ENCODE assay signal across 29 cellular contexts in genomic region chr2:217383620-217384019, GRCh38.
DNase-seq lines count a peak whose midpoint lies in the region; ATAC-seq and TF ChIP-seq lines count a peak whose summit lies in the region.
"Had no signal": no experiment of that assay in that cellular context is flagged by ENCODE, and none has a peak within 500 bp of the region (broad histone marks: within the 10 kb centered on the region; RNA-seq: fewer than 3 reads in every experiment).

No MANE protein-coding gene starts in this region.

- no peak for TF ChIP-seq POLR2A in adrenal gland (IDR thresholded peaks at IDR 0.05)

- H3K4me1 ChIP-seq in heart right ventricle (peaks cover 0 to 27% (median 4%) of the 10 kb centered on the region in 9 donors), right atrium auricular region (peaks cover 0 to 17% of the 10 kb centered on the region in 2 donors), adrenal gland (replicated peaks in 1 of 2) (peaks cover 8 to 20% of the 10 kb centered on the region in 2 donors), tibial artery (peaks cover 0 to 44% (median 12%) of the 10 kb centered on the region in 4 donors)
- H3K4me1 ChIP-seq: foreskin keratinocyte, left lung had no signal

- intact Hi-C loops in heart right ventricle (cut with DNase I), result no loop called here
- intact Hi-C loops in adrenal gland (cut with DNase I), result no loop called here
- intact Hi-C loops in tibial artery (cut with DNase I; ENCODE audit: low total_unique reads), result no loop called here

- no peak overlapping the region for H3K4me3 Mint-ChIP-seq in stimulated activated memory B cell treated with anti-CD40 and anti-IgM and Interleukin-4, amounts not matched to agents 10 μg/mL and 1 μg/mL and 100 μg/mL, for 72 hours
- H3K4me3 Mint-ChIP-seq: activated CD4-positive, alpha-beta T cell treated with anti-CD3 and anti-CD28 coated beads, Interleukin-2, amount 10 ng/mL, durations not matched to agents 24 days and 14 days; B cell; immature natural killer cell; mesothelial cell of epicardium; natural killer cell had no signal

- no peak overlapping the region for H3K27ac Mint-ChIP-seq in stimulated activated memory B cell treated with anti-CD40 and anti-IgM and Interleukin-4, amounts not matched to agents 10 μg/mL and 1 μg/mL and 100 μg/mL, for 72 hours
- H3K27ac Mint-ChIP-seq: activated CD4-positive, alpha-beta T cell treated with anti-CD3 and anti-CD28 coated beads, Interleukin-2, amount 10 ng/mL, durations not matched to agents 24 days and 14 days; B cell; immature natural killer cell; mesothelial cell of epicardium; natural killer cell had no signal

- H3K27me3 Mint-ChIP-seq in stimulated activated memory B cell treated with anti-CD40 and anti-IgM and Interleukin-4, amounts not matched to agents 10 μg/mL and 1 μg/mL and 100 μg/mL, for 72 hours, result peaks cover 18% of the 10 kb centered on the region

- H3K9me3 ChIP-seq in heart right ventricle (peaks cover 0 to 1% (median 0%) of the 10 kb centered on the region in 11 donors), right atrium auricular region (no peaks in the 10 kb centered on the region), adrenal gland (replicated peaks in 1 of 3) (no peaks in the 10 kb centered on the region), tibial artery (no peaks in the 10 kb centered on the region)
- H3K9me3 ChIP-seq: left lung had no signal

- no peak overlapping the region for H3K4me3 ChIP-seq in heart right ventricle
- H3K4me3 ChIP-seq in right atrium auricular region, result no peak overlapping the region
- no peak overlapping the region for H3K4me3 ChIP-seq in adrenal gland
- H3K4me3 ChIP-seq in tibial artery, result no peak overlapping the region
- H3K4me3 ChIP-seq: hepatocyte, left lung had no signal

- no peaks in the 10 kb centered on the region for H3K4me1 Mint-ChIP-seq in stimulated activated memory B cell treated with anti-CD40 and anti-IgM and Interleukin-4, amounts not matched to agents 10 μg/mL and 1 μg/mL and 100 μg/mL, for 72 hours
- H3K4me1 Mint-ChIP-seq: activated CD4-positive, alpha-beta T cell treated with anti-CD3 and anti-CD28 coated beads, Interleukin-2, amount 10 ng/mL, durations not matched to agents 24 days and 14 days; B cell; immature natural killer cell; natural killer cell had no signal

- ATAC-seq in heart right ventricle (peak in 4 of 8 donors; percentile 20 to 32 (median 27)), left lobe of liver (peak; percentile 19), GM19035 (IDR thresholded peaks at IDR 0.05; ENCODE audit: unreplicated experiment) (no peak)
- no peak for ATAC-seq in stimulated activated memory B cell treated with anti-CD40 and anti-IgM and Interleukin-4, amounts not matched to agents 10 μg/mL and 1 μg/mL and 100 μg/mL, for 72 hours
- ATAC-seq: foreskin keratinocyte, left lung, natural killer cell had no signal

- H3K27me3 ChIP-seq in heart right ventricle (no peaks in the 10 kb centered on the region), right atrium auricular region (no peaks in the 10 kb centered on the region), adrenal gland (no peaks in the 10 kb centered on the region), tibial artery (no peaks in the 10 kb centered on the region)
- H3K27me3 ChIP-seq: foreskin keratinocyte, hepatocyte, left lung had no signal

- no peak for TF ChIP-seq CTCF in heart right ventricle (IDR thresholded peaks at IDR 0.05)
- TF ChIP-seq CTCF in right atrium auricular region (IDR thresholded peaks at IDR 0.05), result no peak
- no peak for TF ChIP-seq CTCF in adrenal gland (IDR thresholded peaks at IDR 0.05)
- TF ChIP-seq CTCF in tibial artery (IDR thresholded peaks at IDR 0.05), result no peak

- H3K36me3 ChIP-seq in heart right ventricle (no peaks in the 10 kb centered on the region), right atrium auricular region (no peaks in the 10 kb centered on the region), adrenal gland (replicated peaks in 1 of 2) (no peaks in the 10 kb centered on the region), tibial artery (no peaks in the 10 kb centered on the region)
- H3K36me3 ChIP-seq: left lung, WERI-Rb-1 had no signal

- WGBS in heart right ventricle, 2 donors, result 69 to 80% methylated on average over 4 of the region's 4 CpGs
- 41 to 50% (median 44%) methylated on average over 4 of the region's 4 CpGs for WGBS in adrenal gland, 4 donors

- peaks cover 4% of the 10 kb centered on the region for H3K9me3 Mint-ChIP-seq in stimulated activated memory B cell treated with anti-CD40 and anti-IgM and Interleukin-4, amounts not matched to agents 10 μg/mL and 1 μg/mL and 100 μg/mL, for 72 hours
- H3K9me3 Mint-ChIP-seq: mesothelial cell of epicardium had no signal

- H3K27ac ChIP-seq in heart right ventricle (peak overlapping the region in 6 of 10 donors; percentile 25 to 74 (median 59)), right atrium auricular region (peak overlapping the region in 1 of 2 donors; percentile 48), adrenal gland (peak overlapping the region in 4 of 5 donors; percentile 15 to 71 (median 46)), tibial artery (peak overlapping the region; percentile 37 to 43)
- H3K27ac ChIP-seq: epithelial cell of prostate, foreskin keratinocyte, hepatocyte, left lung, WERI-Rb-1 had no signal

- no peaks in the 10 kb centered on the region for H3K36me3 Mint-ChIP-seq in stimulated activated memory B cell treated with anti-CD40 and anti-IgM and Interleukin-4, amounts not matched to agents 10 μg/mL and 1 μg/mL and 100 μg/mL, for 72 hours
- H3K36me3 Mint-ChIP-seq: natural killer cell had no signal

- DNase-seq in heart right ventricle, result no peak
- no peak for DNase-seq in right atrium auricular region (ENCODE audit: low spot score)
- no peak for DNase-seq in adrenal gland
- DNase-seq in left lobe of liver (ENCODE audit: low spot score), result no peak
- no peak for DNase-seq in tibial artery
- no peak for DNase-seq in activated CD4-positive, alpha-beta T cell treated with anti-CD3 and anti-CD28 coated beads for 4 hours
- DNase-seq: activated CD4-positive, alpha-beta T cell treated with anti-CD3 and anti-CD28 coated beads, Interleukin-2, amount 10 ng/mL, durations not matched to agents 24 days and 14 days; activated gamma-delta T cell treated with Interleukin-2 at 50 U/mL for 16 hours; activated T-cell treated with anti-CD3 and anti-CD28 coated beads, Interleukin-2, amount 50 U/mL, for 1 hour; effector CD8-positive, alpha-beta T cell; foreskin keratinocyte; immature natural killer cell; left lung; natural killer cell; NCI-H1092 treated with DMSO at 0.1 percent for 48 hours; NCI-H187; NCI-H524 treated with DMSO at 0.1 percent for 48 hours; NK-92 treated with Interleukin-12 subunit alpha and Interleukin-12 subunit beta, amount 100 ng/mL, for 24 hours; SIG-M5; stimulated activated CD4-positive, alpha-beta T cell treated with anti-CD3 and anti-CD28 coated beads, Interleukin-2, amount 100 ng/mL, for 48 hours; SW 1271; T1000; WERI-Rb-1 had no signal
